18 cellular contexts compared by ENCODE assay signal in genomic region chr22:42819412-42820069, GRCh38. TPM values are rescaled to one million over a fixed set of nuclear protein-coding genes. Genes with fewer than 3 reads are reported as not detected.
DNase-seq lines count a peak whose midpoint lies in the region; ATAC-seq, FAIRE-seq and TF ChIP-seq lines count a peak whose summit lies in the region.
"Had no signal": no experiment of that assay in that cellular context is flagged by ENCODE, and none has a peak within 500 bp of the region (broad histone marks: within the 10 kb centered on the region; RNA-seq: fewer than 3 reads in every experiment).

No MANE protein-coding gene starts in this region.

- H2AFZ ChIP-seq in Karpas-422 (ENCODE audit: low read length): peak overlapping the region; percentile 29; the same call in 1 of the 2 replicates
- no peak overlapping the region for H2AFZ ChIP-seq in endothelial cell of umbilical vein (ENCODE audit: low read depth, low read length)
- H2AFZ ChIP-seq in osteoblast (ENCODE audit: low read length): no peak overlapping the region

- no peaks in the 10 kb centered on the region for H3K9me1 ChIP-seq in endothelial cell of umbilical vein (replicated peaks; ENCODE audit: control insufficient read depth, extremely low read depth, insufficient read depth, low read length)

- no peak for ATAC-seq in gastroesophageal sphincter
- ATAC-seq: K562, WTC11 had no signal

- 77% methylated on average over 9 of the region's 9 CpGs for WGBS in esophagus muscularis mucosa
- 34 to 64% methylated on average over 3 to 4 of the region's 9 CpGs for WGBS in gastroesophageal sphincter (ENCODE audit: low coverage in 1 of 2), 2 donors

- no peak for DNase-seq in Karpas-422
- DNase-seq in endothelial cell of umbilical vein (ENCODE audit: low read depth, low spot score): peak; percentile 8
- DNase-seq in osteoblast (ENCODE audit: insufficient read length, low spot score, missing footprints): no peak
- DNase-seq in esophagus muscularis mucosa (ENCODE audit: extremely low spot score): no peak
- DNase-seq in DMS53 (lab: John Stamatoyannopoulos, UW): no peak
- no peak for DNase-seq in NOMO-1 treated with DMSO at 0.1 percent for 48 hours (lab: John Stamatoyannopoulos, UW; ENCODE audit: unreplicated experiment)
- DNase-seq: activated CD4-positive, alpha-beta T cell treated with anti-CD3 and anti-CD28 coated beads, Interleukin-2, amount 50 U/mL, for 48 hours; activated naive CD4-positive, alpha-beta T cell; activated T-cell treated with anti-CD3 and anti-CD28 coated beads for 4 hours; effector CD4-positive, alpha-beta T cell; NCI-H1930; psoas muscle; SJCRH30 had no signal

- TF ChIP-seq EP300 in esophagus muscularis mucosa (IDR thresholded peaks at IDR 0.05) (no peak), gastroesophageal sphincter (IDR thresholded peaks at IDR 0.05) (no peak)

- no peaks in the 10 kb centered on the region for H4K20me1 ChIP-seq in Karpas-422 (ENCODE audit: insufficient read depth, low read depth, low read length)
- H4K20me1 ChIP-seq in endothelial cell of umbilical vein (replicated peaks; ENCODE audit: control insufficient read depth, extremely low read depth, insufficient read depth, low read length): no peaks in the 10 kb centered on the region
- H4K20me1 ChIP-seq in osteoblast (ENCODE audit: insufficient read depth, low read length): peaks cover 23% of the 10 kb centered on the region

- H3K79me2 ChIP-seq in Karpas-422 (ENCODE audit: low read length) (no peaks in the 10 kb centered on the region), endothelial cell of umbilical vein (ENCODE audit: control insufficient read depth, insufficient read depth, low read length) (no peaks in the 10 kb centered on the region), osteoblast (ENCODE audit: insufficient read depth, low read length) (peaks cover 11% of the 10 kb centered on the region)

- no peak for FAIRE-seq in endothelial cell of umbilical vein (lab: Jason Lieb, UNC)
- FAIRE-seq: small intestine had no signal

- POLR2A ChIA-PET in endothelial cell of umbilical vein (lab: Charles Lee): interaction anchor here (1.3 kb wide), 1 partner anchor 204 kb away, joined by 3 read pairs; no protein-coding TSS in a partner anchor

- intact Hi-C loops in endothelial cell of umbilical vein (cut with micrococcal nuclease): loop anchor here (1.0 kb wide), 3 partner anchors 39 to 198 kb away; no protein-coding TSS in a partner anchor
- intact Hi-C loops in esophagus muscularis mucosa (cut with DNase I): no loop called here

- H3K4me1 ChIP-seq in Karpas-422 (ENCODE audit: low read length) (peaks cover 44% of the 10 kb centered on the region), endothelial cell of umbilical vein (ENCODE audit: control insufficient read depth, extremely low read depth, insufficient read depth, low read length) (peaks cover 15% of the 10 kb centered on the region), osteoblast (ENCODE audit: insufficient read depth, low read length) (peaks cover 26% of the 10 kb centered on the region), esophagus muscularis mucosa (peaks cover 0 to 17% (median 15%) of the 10 kb centered on the region in 4 donors), gastroesophageal sphincter (peaks cover 0 to 18% (median under 1%) of the 10 kb centered on the region in 3 donors)

- no peak for TF ChIP-seq POLR2A in endothelial cell of umbilical vein (IDR thresholded peaks at IDR 0.05; ENCODE audit: low read depth, low read length)
- TF ChIP-seq POLR2A in esophagus muscularis mucosa (IDR thresholded peaks at IDR 0.05; ENCODE audit: low read depth): no peak
- no peak for TF ChIP-seq POLR2A in gastroesophageal sphincter (IDR thresholded peaks at IDR 0.05)

- H3K4me3 ChIP-seq in Karpas-422 (ENCODE audit: low read length) (no peak overlapping the region), endothelial cell of umbilical vein (replicated peaks in 1 of 3; ENCODE audit: insufficient read depth in 1 of 3, low read depth in 1 of 3, low read length in 3 of 3) (no peak overlapping the region), osteoblast (ENCODE audit: insufficient read depth, low read length) (no peak overlapping the region), esophagus muscularis mucosa (no peak overlapping the region), gastroesophageal sphincter (no peak overlapping the region)
- H3K4me3 ChIP-seq: K562, psoas muscle, SJCRH30 had no signal

- TF ChIP-seq CTCF in 22Rv1 (IDR thresholded peaks at IDR 0.05) (no peak), endothelial cell of umbilical vein (IDR thresholded peaks at IDR 0.05; ENCODE audit: extremely low read depth in 1 of 2, insufficient read depth in 1 of 2, low read depth in 1 of 2, low read length in 2 of 2) (no peak), osteoblast (IDR thresholded peaks at IDR 0.05; ENCODE audit: extremely low read depth, low read depth, low read length) (no peak), esophagus muscularis mucosa (IDR thresholded peaks at IDR 0.05) (no peak), gastroesophageal sphincter (IDR thresholded peaks at IDR 0.05) (no peak)

- H3K9me3 ChIP-seq in Karpas-422 (ENCODE audit: low read length) (peaks cover 5% of the 10 kb centered on the region; the same call in 1 of the 2 replicates), endothelial cell of umbilical vein (replicated peaks; ENCODE audit: control insufficient read depth, insufficient read depth, low read length) (no peaks in the 10 kb centered on the region), osteoblast (ENCODE audit: low read depth, low read length) (peaks cover 3% of the 10 kb centered on the region), esophagus muscularis mucosa (peaks cover 0 to 5% (median 0%) of the 10 kb centered on the region in 4 donors), gastroesophageal sphincter (no peaks in the 10 kb centered on the region)
- H3K9me3 ChIP-seq: psoas muscle, SJCRH30 had no signal

- H3K9ac ChIP-seq in Karpas-422 (ENCODE audit: low read length) (0 out of 2 replicates have a peak overlapping the region, but pooled peaks have one; percentile 30), endothelial cell of umbilical vein (replicated peaks; ENCODE audit: extremely low read depth, insufficient read depth, low read length) (no peak overlapping the region)

- H3K9me2 ChIP-seq in Karpas-422 (replicated peaks; ENCODE audit: insufficient read depth, low read length): no peaks in the 10 kb centered on the region

- 0 out of 2 replicates have a peak, but pooled peaks cover 9% of the 10 kb centered on the region for H3K36me3 ChIP-seq in Karpas-422 (ENCODE audit: insufficient read depth, low read length)
- H3K36me3 ChIP-seq in endothelial cell of umbilical vein (ENCODE audit: control insufficient read depth in 2 of 2, extremely low read depth in 1 of 2, insufficient read depth in 2 of 2, low read length in 2 of 2): peaks cover 2 to 8% of the 10 kb centered on the region in 2 experiments
- peaks cover 60% of the 10 kb centered on the region for H3K36me3 ChIP-seq in osteoblast (ENCODE audit: insufficient read depth, low read length)
- peaks cover 12 to 59% (median 48%) of the 10 kb centered on the region in 4 donors for H3K36me3 ChIP-seq in esophagus muscularis mucosa
- peaks cover 0 to 60% of the 10 kb centered on the region in 2 donors for H3K36me3 ChIP-seq in gastroesophageal sphincter

- CTCF ChIA-PET in endothelial cell of umbilical vein (lab: Charles Lee): interaction anchor here (0.6 to 4.7 kb wide), 45 partner anchors 10 to 271 kb away, joined by 3 to 40 read pairs (median 4); partner anchors contain the start of genes ARFGAP3, CYB5R3 and POLDIP3

- H3K27me3 ChIP-seq in Karpas-422 (ENCODE audit: low read length): no peaks in the 10 kb centered on the region
- no peaks in the 10 kb centered on the region for H3K27me3 ChIP-seq in endothelial cell of umbilical vein (ENCODE audit: control insufficient read depth in 2 of 2, insufficient read depth in 2 of 2, low read length in 2 of 2)
- no peaks in the 10 kb centered on the region for H3K27me3 ChIP-seq in osteoblast (ENCODE audit: insufficient read depth, low read length)
- H3K27me3 ChIP-seq in esophagus muscularis mucosa: no peaks in the 10 kb centered on the region
- no peaks in the 10 kb centered on the region for H3K27me3 ChIP-seq in gastroesophageal sphincter
- H3K27me3 ChIP-seq: SJCRH30 had no signal

- BruUV-seq in endothelial cell of umbilical vein (replicated peaks; lab: Mats Ljungman, UMichigan): no TSS peak

- dilution Hi-C loops in endothelial cell of umbilical vein (cut with MboI; ENCODE audit: extremely low pct_ligation_motif_present, low sequenced_read_pairs): no loop called here

- peak overlapping the region; percentile 58 for H3K27ac ChIP-seq in 22Rv1
- no peak overlapping the region for H3K27ac ChIP-seq in Karpas-422 (ENCODE audit: low read length)
- no peak overlapping the region for H3K27ac ChIP-seq in endothelial cell of umbilical vein (ENCODE audit: insufficient read depth, low read depth, low read length)
- H3K27ac ChIP-seq in osteoblast (ENCODE audit: low read depth, low read length): peak overlapping the region; percentile 18
- H3K27ac ChIP-seq in esophagus muscularis mucosa (replicated peaks in 1 of 4): peak overlapping the region in 1 of 4 donors; percentile 5
- peak overlapping the region in 1 of 4 donors; percentile 35 for H3K27ac ChIP-seq in gastroesophageal sphincter
- H3K27ac ChIP-seq: psoas muscle, SJCRH30 had no signal

- H3K4me2 ChIP-seq in Karpas-422 (ENCODE audit: low read depth, low read length, poor library complexity, severe bottlenecking) (peak overlapping the region; percentile 42), endothelial cell of umbilical vein (ENCODE audit: insufficient read depth, low read length) (peak overlapping the region; percentile 47), osteoblast (ENCODE audit: insufficient read depth, low read length) (peak overlapping the region; percentile 1)

TF ChIP-seq in endothelial cell of umbilical vein, 7 proteins besides CTCF, POLR2A, EP300 and RAD21 (continues in another document):
- TF ChIP-seq JUN (IDR thresholded peaks at IDR 0.05; ENCODE audit: borderline replicate concordance, insufficient read depth, insufficient read length, low read depth): no peak

RNA-seq across cellular contexts. Expression of gene ARFGAP3, which starts 37.5 kb away (rescaled TPM):
- 20.0 and 26.1 TPM in 2 replicates for total RNA-seq in Karpas-422 (2014; rRNA removed; shearing (Covaris generic); ENCODE audit: low replicate concordance)
- total RNA-seq in endothelial cell of umbilical vein (33.4 and 40.2 TPM in 2 replicates), osteoblast (90.5 and 91.6 TPM in 2 replicates), esophagus muscularis mucosa (10 to 100 TPM; 38.8 to 63.5 (median 41.4) TPM), gastroesophageal sphincter (10 to 100 TPM; 40.6 to 67.9 (median 49.1) TPM)
- polyA plus RNA-seq in endothelial cell of umbilical vein: 23.6 and 29.1 TPM in 2 replicates
- 23.4 and 26.7 TPM in 2 replicates for polyA plus RNA-seq in endothelial cell of umbilical vein (2011; cell fraction: cytosol; rRNA removed)
- 37.7 and 42.1 TPM in 2 replicates for polyA plus RNA-seq in endothelial cell of umbilical vein (2011; cell fraction: nucleus; rRNA removed)
- polyA plus RNA-seq in endothelial cell of umbilical vein (2012): 26.1 and 27.9 TPM in 2 replicates
- polyA minus RNA-seq in endothelial cell of umbilical vein: 37.5 and 39.3 TPM in 2 replicates
- polyA minus RNA-seq in endothelial cell of umbilical vein (2011; cell fraction: cytosol; rRNA and poly(A)+ RNA removed): 10.3 TPM
- polyA minus RNA-seq in endothelial cell of umbilical vein (2011; cell fraction: nucleus; rRNA and poly(A)+ RNA removed): 26.4 and 28.7 TPM in 2 replicates

Comparison
In these comparisons a context has a peak if more than half of its experiments do, and no peak if none do; other contexts are left out.
1. H3K27ac ChIP-seq: peak in 22Rv1 (single experiment) and osteoblast (single experiment); none in Karpas-422 (single experiment) and endothelial cell of umbilical vein (single experiment).
2. Peak in every context shown above with its lines, with median percentiles within 50 percentile points of each other: H3K4me2 ChIP-seq.